ENCODE assay signal across 16 cellular contexts in genomic region chr9:114446036-114446435, GRCh38. TPM values are rescaled to one million over a fixed set of nuclear protein-coding genes. Genes with fewer than 3 reads are reported as not detected.
DNase-seq lines count a peak whose midpoint lies in the region; ATAC-seq and TF ChIP-seq lines count a peak whose summit lies in the region.
"Had no signal": no experiment of that assay in that cellular context is flagged by ENCODE, and none has a peak within 500 bp of the region (broad histone marks: within the 10 kb centered on the region; RNA-seq: fewer than 3 reads in every experiment).

No MANE protein-coding gene starts in this region.

- no peak for ATAC-seq in HG03175 (IDR thresholded peaks at IDR 0.05; ENCODE audit: unreplicated experiment)
- ATAC-seq: naive thymus-derived CD4-positive, alpha-beta T cell; right cardiac atrium; stimulated activated naive B cell treated with anti-CD40 and anti-IgM and Interleukin-4, amounts not matched to agents 10 μg/mL and 1 μg/mL and 100 μg/mL, for 72 hours had no signal

- peak overlapping the region; percentile 58 for H3K27ac ChIP-seq in GM23248
- H3K27ac ChIP-seq: SK-N-MC had no signal

- WGBS in GM23248 (ENCODE audit: low coverage in 1 of 2, low lambda C conversion rate in 2 of 2, missing lambda C conversion rate in 2 of 2), 2 experiments: 0% methylated on average over 4 of the region's 4 CpGs

- H3K4me1 ChIP-seq in GM23248 (ENCODE audit: insufficient read depth): peaks cover 18% of the 10 kb centered on the region
- H3K4me1 ChIP-seq in adipocyte (ENCODE audit: control insufficient read depth, insufficient read depth, low read length): peaks cover 26% of the 10 kb centered on the region

- peak overlapping the region; percentile 41 for H3K9ac ChIP-seq in GM23248
- H3K9ac ChIP-seq in adipocyte (ENCODE audit: low read length): peak overlapping the region; percentile 31

- no peaks in the 10 kb centered on the region for H3K79me2 ChIP-seq in GM23248 (ENCODE audit: insufficient read depth)

- no peak overlapping the region for H2AFZ ChIP-seq in GM23248

- no peak for TF ChIP-seq CTCF in retinal pigment epithelial cell (conservative IDR thresholded peaks at IDR 0.05; ENCODE audit: low read depth, low read length)

- in situ Hi-C loops in GM23248 (cut with MboI): no loop called here

- H3K36me3 ChIP-seq in GM23248 (ENCODE audit: low read depth): no peaks in the 10 kb centered on the region
- H3K36me3 ChIP-seq in adipocyte (ENCODE audit: control insufficient read depth, insufficient read depth, low read length, severe bottlenecking): no peaks in the 10 kb centered on the region

- no peaks in the 10 kb centered on the region for H3K27me3 ChIP-seq in GM23248 (replicated peaks; ENCODE audit: insufficient read depth)
- H3K27me3 ChIP-seq in adipocyte (replicated peaks; ENCODE audit: control insufficient read depth, insufficient read depth, low read length): no peaks in the 10 kb centered on the region

- no peaks in the 10 kb centered on the region for H3K9me2 ChIP-seq in GM23248 (ENCODE audit: insufficient read depth)

- H3F3A ChIP-seq in GM23248 (ENCODE audit: insufficient read depth): peaks cover 15% of the 10 kb centered on the region

- H3K4me2 ChIP-seq in GM23248 (ENCODE audit: unreplicated experiment): peak overlapping the region; percentile 63

- no peaks in the 10 kb centered on the region for H3K9me3 ChIP-seq in GM23248 (ENCODE audit: low read depth)
- no peaks in the 10 kb centered on the region for H3K9me3 ChIP-seq in adipocyte (ENCODE audit: control insufficient read depth, low read length)

- DNase-seq in GM23248 (peak; percentile 78), adipocyte (ENCODE audit: low read depth) (peak; percentile 75), fibroblast of peridontal ligament (ENCODE audit: extremely low read depth) (peak; percentile 63), retinal pigment epithelial cell (ENCODE audit: low read depth) (peak; percentile 7), NCI-H524 (lab: John Stamatoyannopoulos, UW) (no peak)
- DNase-seq in activated T-cell treated with anti-CD3 and anti-CD28 coated beads, Interleukin-2, amount 50 U/mL, for 1 hour: no peak
- no peak for DNase-seq in activated CD8-positive, alpha-beta memory T cell treated with anti-CD3 and anti-CD28 coated beads for 24 hours
- DNase-seq: activated B cell treated with CpG ODN at 0.5 μM for 24 hours; activated CD8-positive, alpha-beta memory T cell treated with anti-CD3 and anti-CD28 coated beads, Interleukin-2, amount 50 U/mL, for 48 hours; activated naive CD8-positive, alpha-beta T cell treated with anti-CD3 and anti-CD28 coated beads, Interleukin-2, amount 10 ng/mL, durations not matched to agents 7 days and 5 days; naive thymus-derived CD4-positive, alpha-beta T cell; NCI-H2081; right cardiac atrium; stimulated activated naive B cell treated with anti-CD40 and anti-IgM and Interleukin-4, amounts not matched to agents 10 μg/mL and 1 μg/mL and 100 μg/mL, for 72 hours had no signal

- H4K20me1 ChIP-seq in GM23248 (ENCODE audit: insufficient read depth): no peaks in the 10 kb centered on the region

- H3K4me3 ChIP-seq in GM23248 (no peak overlapping the region), adipocyte (ENCODE audit: low read length) (peak overlapping the region; percentile 15), retinal pigment epithelial cell (ENCODE audit: low read length) (no peak overlapping the region)
- H3K4me3 ChIP-seq: SK-N-MC had no signal

RNA-seq across cellular contexts. Expression of gene AKNA, which starts 58.3 kb away (rescaled TPM):
- total RNA-seq in GM23248 (2014; rRNA removed; shearing (Covaris generic)): 6.6 and 8.1 TPM in 2 replicates
- polyA plus RNA-seq in GM23248 (2016; fragmentation: Nextera tagmentation; extraction: Ambion mirVana): 1.8 and 1.9 TPM in 2 replicates

RNA-seq across cellular contexts. Expression of gene WHRN, which starts 59.2 kb away (rescaled TPM):
- total RNA-seq in GM23248 (2014; rRNA removed; shearing (Covaris generic)): 0.76 and 1.1 TPM in 2 replicates
- 1.5 and 1.8 TPM in 2 replicates for polyA plus RNA-seq in GM23248 (2016; fragmentation: Nextera tagmentation; extraction: Ambion mirVana)

Comparison
In these comparisons a context has a peak if more than half of its experiments do, and no peak if none do; other contexts are left out.
1. DNase-seq: peak in GM23248 (single experiment), adipocyte (single experiment), fibroblast of peridontal ligament (single experiment) and retinal pigment epithelial cell (single experiment); none in activated T-cell treated with anti-CD3 and anti-CD28 coated beads, Interleukin-2, amount 50 U/mL, for 1 hour (single experiment), NCI-H524 (0 of 2) and activated CD8-positive, alpha-beta memory T cell treated with anti-CD3 and anti-CD28 coated beads for 24 hours (single experiment).